ENCODE assay signal across 16 cellular contexts in genomic region chr3:46374755-46375154, GRCh38. TPM values are rescaled to one million over a fixed set of nuclear protein-coding genes. Genes with fewer than 3 reads are reported as not detected.
"Had no signal": no experiment of that assay in that cellular context is flagged by ENCODE, and none has a peak within 500 bp of the region (broad histone marks: within the 10 kb centered on the region; RNA-seq: fewer than 3 reads in every experiment).

No MANE protein-coding gene starts in this region.

- H3K36me3 Mint-ChIP-seq: naive B cell, type B pancreatic cell had no signal

- H3K9me3 Mint-ChIP-seq: naive B cell, type B pancreatic cell had no signal

- H3K27me3 ChIP-seq: right atrium auricular region had no signal

- H3K9me3 ChIP-seq: adrenal gland, right atrium auricular region had no signal

- H3K27ac ChIP-seq: adrenal gland, right atrium auricular region had no signal

- H3K4me1 ChIP-seq: right atrium auricular region had no signal

- DNase-seq: activated naive CD4-positive, alpha-beta T cell treated with Interleukin-2 at 50 U/mL for 16 hours; adrenal gland; naive B cell; stimulated activated CD4-positive, alpha-beta T cell treated with anti-CD3 and anti-CD28 coated beads, Interleukin-15, amount 100 ng/mL, for 24 hours; stimulated activated CD4-positive, alpha-beta T cell treated with anti-CD3 and anti-CD28 coated beads, Interleukin-4, amount 100 ng/mL, for 24 hours; stimulated activated naive CD4-positive, alpha-beta T cell treated with Interleukin-2 at 50 U/mL for 16 hours; substantia nigra; T-helper 9 cell had no signal

- H3K4me3 Mint-ChIP-seq: naive B cell, type B pancreatic cell had no signal

- H3K36me3 ChIP-seq: adrenal gland, right atrium auricular region had no signal

- H3K27ac Mint-ChIP-seq: naive B cell, type B pancreatic cell had no signal

- FAIRE-seq: endometrium, keratinocyte had no signal

- H3K4me3 ChIP-seq: adrenal gland, right atrium auricular region, skin epidermis had no signal

- ATAC-seq: esophagus mucosa, left lobe of liver had no signal

RNA-seq across cellular contexts. Expression of gene CCR5, which starts 4.0 kb away (rescaled TPM):
- total RNA-seq: lung microvascular endothelial cell had no signal

RNA-seq across cellular contexts. Expression of gene CCR2, which starts 20.8 kb away (rescaled TPM):
- total RNA-seq: lung microvascular endothelial cell had no signal

RNA-seq across cellular contexts. Expression of gene CCRL2, which starts 32.3 kb away (rescaled TPM):
- polyA plus RNA-seq: keratinocyte had no signal
